ENCODE assay signal across 24 cellular contexts in the genomic region with DNA sequence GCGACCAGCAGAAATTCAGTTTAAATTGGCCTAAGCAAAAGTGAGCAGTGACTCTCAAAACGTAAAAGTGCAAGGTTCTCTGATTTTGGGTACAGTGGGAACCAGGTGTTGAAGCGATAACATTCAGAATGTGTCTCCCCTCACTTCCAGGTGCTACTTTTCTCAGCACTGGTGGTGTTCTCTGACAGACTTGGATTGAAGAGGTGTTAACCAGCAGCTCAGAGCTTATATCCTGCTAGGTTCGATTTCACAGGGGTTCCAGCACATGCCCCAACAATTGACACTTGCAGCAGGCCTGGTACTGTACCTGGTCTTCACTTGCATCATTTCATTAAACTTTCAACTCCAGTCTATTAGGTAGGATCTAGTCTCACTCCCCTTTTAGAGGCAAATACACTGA.
DNase-seq lines count a peak whose midpoint lies in the region; ATAC-seq and TF ChIP-seq lines count a peak whose summit lies in the region.
"Had no signal": no experiment of that assay in that cellular context is flagged by ENCODE, and none has a peak within 500 bp of the region (broad histone marks: within the 10 kb centered on the region; RNA-seq: fewer than 3 reads in every experiment).

No MANE protein-coding gene starts in this region.

- peaks cover 0 to 2% of the 10 kb centered on the region in 2 donors for H3K27me3 Mint-ChIP-seq in CD8-positive, alpha-beta memory T cell
- no peaks in the 10 kb centered on the region for H3K27me3 Mint-ChIP-seq in effector memory CD8-positive, alpha-beta T cell
- peaks cover 11 to 33% of the 10 kb centered on the region in 2 donors for H3K27me3 Mint-ChIP-seq in natural killer cell (ENCODE audit: low read depth in 2 of 2)
- H3K27me3 Mint-ChIP-seq in T-helper 2 cell treated with Interferon-gamma antibody and Interleukin-4, amounts not matched to agents 5 μg/mL and 100 μg/mL, for 36 hours (ENCODE audit: low read depth): no peaks in the 10 kb centered on the region
- H3K27me3 Mint-ChIP-seq: CD4-positive, alpha-beta memory T cell; CD4-positive, CD25-positive, alpha-beta regulatory T cell had no signal

- in situ Hi-C loops in GM23248 (cut with MboI): no loop called here

- no peaks in the 10 kb centered on the region for H3K9me3 Mint-ChIP-seq in CD8-positive, alpha-beta memory T cell
- H3K9me3 Mint-ChIP-seq in effector memory CD8-positive, alpha-beta T cell: peaks cover 0 to 2% of the 10 kb centered on the region in 2 donors
- no peaks in the 10 kb centered on the region for H3K9me3 Mint-ChIP-seq in natural killer cell
- peaks cover 6% of the 10 kb centered on the region for H3K9me3 Mint-ChIP-seq in T-helper 2 cell treated with Interferon-gamma antibody and Interleukin-4, amounts not matched to agents 5 μg/mL and 100 μg/mL, for 36 hours
- H3K9me3 Mint-ChIP-seq: CD4-positive, alpha-beta memory T cell had no signal

- H4K20me1 ChIP-seq in GM23248 (ENCODE audit: insufficient read depth): no peaks in the 10 kb centered on the region
- no peaks in the 10 kb centered on the region for H4K20me1 ChIP-seq in OCI-LY7 (ENCODE audit: insufficient read depth, low read length)
- H4K20me1 ChIP-seq: BLaER1 had no signal

- CTCF ChIA-PET in CD8-positive, alpha-beta memory T cell (lab: Charles Lee): no interaction called here
- CTCF ChIA-PET in OCI-LY7 (lab: Charles Lee; ENCODE audit: unreplicated experiment): no interaction called here

- TF ChIP-seq CTCF in natural killer cell (IDR thresholded peaks at IDR 0.05): no peak
- no peak for TF ChIP-seq CTCF in OCI-LY7 (conservative IDR thresholded peaks at IDR 0.05; ENCODE audit: low read length)

- H3K4me3 ChIP-seq in CD8-positive, alpha-beta memory T cell (ENCODE audit: low read length): no peak overlapping the region
- H3K4me3 ChIP-seq in GM23248: no peak overlapping the region
- no peak overlapping the region for H3K4me3 ChIP-seq in OCI-LY7 (ENCODE audit: low read depth, low read length, poor library complexity, severe bottlenecking)
- H3K4me3 ChIP-seq: BLaER1, GM12878 had no signal

- no peaks in the 10 kb centered on the region for H3F3A ChIP-seq in GM23248 (ENCODE audit: insufficient read depth)

- no peak for DNase-seq in CD8-positive, alpha-beta memory T cell
- DNase-seq in effector memory CD8-positive, alpha-beta T cell: peak in 2 of 3 experiments; percentile 4 to 25
- no peak for DNase-seq in natural killer cell
- DNase-seq in GM23248: no peak
- DNase-seq in T-helper 2 cell treated with Interferon-gamma antibody and Interleukin-4, amounts not matched to agents 5 μg/mL and 100 μg/mL, for 36 hours (ENCODE audit: low spot score): no peak
- no peak for DNase-seq in OCI-LY7 (ENCODE audit: low spot score)
- DNase-seq: 8988T; ACHN; BE2C; C1 segment of cervical spinal cord; CD4-positive, alpha-beta memory T cell; CD4-positive, CD25-positive, alpha-beta regulatory T cell; COR-L47; DMS 273 treated with DMSO at 0.1 percent for 48 hours; DMS153; DMS53; DMS79; DND-41; EL; GDM1 had no signal

- peak; percentile 88 for ATAC-seq in effector memory CD8-positive, alpha-beta T cell (replicated peaks)
- ATAC-seq in natural killer cell (peak; percentile 53 to 93 (median 72)), HG03097 (IDR thresholded peaks at IDR 0.05; ENCODE audit: low FRiP score, unreplicated experiment) (no peak)
- ATAC-seq: GM12878 had no signal

- H3K4me1 ChIP-seq in CD8-positive, alpha-beta memory T cell (ENCODE audit: insufficient read depth, low read length): no peaks in the 10 kb centered on the region
- H3K4me1 ChIP-seq in GM23248 (ENCODE audit: insufficient read depth) (no peaks in the 10 kb centered on the region), OCI-LY7 (ENCODE audit: insufficient read depth, low read length, poor library complexity, severe bottlenecking) (no peaks in the 10 kb centered on the region)
- H3K4me1 ChIP-seq: BE2C, BLaER1 had no signal

- peaks cover 20 to 24% (median 21%) of the 10 kb centered on the region in 3 donors for H3K4me1 Mint-ChIP-seq in CD8-positive, alpha-beta memory T cell
- peaks cover 19 to 23% of the 10 kb centered on the region in 2 donors for H3K4me1 Mint-ChIP-seq in effector memory CD8-positive, alpha-beta T cell (ENCODE audit: low read depth in 2 of 2)
- H3K4me1 Mint-ChIP-seq in natural killer cell: peaks cover 16 to 27% of the 10 kb centered on the region in 2 donors
- peaks cover 6% of the 10 kb centered on the region for H3K4me1 Mint-ChIP-seq in T-helper 2 cell treated with Interferon-gamma antibody and Interleukin-4, amounts not matched to agents 5 μg/mL and 100 μg/mL, for 36 hours (ENCODE audit: low read depth)
- H3K4me1 Mint-ChIP-seq: CD14-positive monocyte had no signal

- no peaks in the 10 kb centered on the region for H3K9me3 ChIP-seq in CD8-positive, alpha-beta memory T cell (ENCODE audit: low read length)
- H3K9me3 ChIP-seq in GM23248 (ENCODE audit: low read depth) (no peaks in the 10 kb centered on the region), OCI-LY7 (ENCODE audit: low read length) (no peaks in the 10 kb centered on the region)
- H3K9me3 ChIP-seq: BE2C, BLaER1 had no signal

- no peak overlapping the region for H3K9ac ChIP-seq in GM23248
- H3K9ac ChIP-seq: BLaER1 had no signal

- intact Hi-C loops in natural killer cell (cut with micrococcal nuclease): no loop called here
- intact Hi-C loops in OCI-LY7 (cut with micrococcal nuclease; ENCODE audit: unreplicated experiment): no loop called here

- H3K4me3 Mint-ChIP-seq in CD8-positive, alpha-beta memory T cell: peak overlapping the region in 1 of 7 donors; percentile 60
- no peak overlapping the region for H3K4me3 Mint-ChIP-seq in effector memory CD8-positive, alpha-beta T cell
- H3K4me3 Mint-ChIP-seq in natural killer cell: no peak overlapping the region
- H3K4me3 Mint-ChIP-seq in T-helper 2 cell treated with Interferon-gamma antibody and Interleukin-4, amounts not matched to agents 5 μg/mL and 100 μg/mL, for 36 hours: no peak overlapping the region
- H3K4me3 Mint-ChIP-seq: CD14-positive monocyte; CD4-positive, alpha-beta memory T cell; CD4-positive, CD25-positive, alpha-beta regulatory T cell had no signal

- H3K27ac ChIP-seq in CD8-positive, alpha-beta memory T cell (ENCODE audit: low read depth, low read length): no peak overlapping the region
- no peak overlapping the region for H3K27ac ChIP-seq in GM23248
- H3K27ac ChIP-seq in OCI-LY7 (ENCODE audit: low read depth, low read length, poor library complexity, severe bottlenecking): no peak overlapping the region
- H3K27ac ChIP-seq: BLaER1 had no signal

- 23 to 29% methylated on average over 4 of the region's 4 CpGs for WGBS in GM23248 (ENCODE audit: low coverage in 1 of 2, low lambda C conversion rate in 2 of 2, missing lambda C conversion rate in 2 of 2), 2 experiments

- peaks cover 5 to 18% (median 13%) of the 10 kb centered on the region in 3 donors for H3K36me3 Mint-ChIP-seq in CD8-positive, alpha-beta memory T cell
- no peaks in the 10 kb centered on the region for H3K36me3 Mint-ChIP-seq in effector memory CD8-positive, alpha-beta T cell (ENCODE audit: insufficient read depth)
- H3K36me3 Mint-ChIP-seq in natural killer cell: no peaks in the 10 kb centered on the region
- peaks cover 49% of the 10 kb centered on the region for H3K36me3 Mint-ChIP-seq in T-helper 2 cell treated with Interferon-gamma antibody and Interleukin-4, amounts not matched to agents 5 μg/mL and 100 μg/mL, for 36 hours (ENCODE audit: low read depth)
- H3K36me3 Mint-ChIP-seq: CD14-positive monocyte had no signal

- H3K79me2 ChIP-seq in GM23248 (ENCODE audit: insufficient read depth) (no peaks in the 10 kb centered on the region), OCI-LY7 (ENCODE audit: insufficient read depth, low read depth, low read length) (no peaks in the 10 kb centered on the region)

- POLR2A ChIA-PET in CD8-positive, alpha-beta memory T cell (lab: Charles Lee): no interaction called here
- POLR2A ChIA-PET in OCI-LY7 (lab: Charles Lee): no interaction called here

- H3K36me3 ChIP-seq in CD8-positive, alpha-beta memory T cell (ENCODE audit: insufficient read depth, low read length): no peaks in the 10 kb centered on the region
- no peaks in the 10 kb centered on the region for H3K36me3 ChIP-seq in GM23248 (ENCODE audit: low read depth)
- H3K36me3 ChIP-seq in OCI-LY7 (ENCODE audit: insufficient read depth, low read length): no peaks in the 10 kb centered on the region
- H3K36me3 ChIP-seq: BE2C, BLaER1 had no signal

- H3K27me3 ChIP-seq in CD8-positive, alpha-beta memory T cell (ENCODE audit: insufficient read depth, low read length, poor library complexity, severe bottlenecking): no peaks in the 10 kb centered on the region
- no peaks in the 10 kb centered on the region for H3K27me3 ChIP-seq in GM23248 (replicated peaks; ENCODE audit: insufficient read depth)
- H3K27me3 ChIP-seq: BE2C, BLaER1 had no signal

- BruUV-seq in OCI-LY7 (replicated peaks; lab: Mats Ljungman, UMichigan): no TSS peak

- no peak overlapping the region for H2AFZ ChIP-seq in GM23248
- no peak overlapping the region for H2AFZ ChIP-seq in OCI-LY7 (ENCODE audit: low read length)

- H3K4me2 ChIP-seq in GM23248 (ENCODE audit: unreplicated experiment) (no peak overlapping the region), OCI-LY7 (ENCODE audit: low read length) (no peak overlapping the region)
- H3K4me2 ChIP-seq: BLaER1 had no signal

- no peaks in the 10 kb centered on the region for H3K9me2 ChIP-seq in GM23248 (ENCODE audit: insufficient read depth)
- H3K9me2 ChIP-seq in OCI-LY7 (ENCODE audit: insufficient read depth, low read length): no peaks in the 10 kb centered on the region

- H3K27ac Mint-ChIP-seq in CD8-positive, alpha-beta memory T cell: peak overlapping the region in 5 of 8 donors; percentile 18 to 91 (median 27)
- peak overlapping the region in 1 of 2 donors; percentile 77 for H3K27ac Mint-ChIP-seq in effector memory CD8-positive, alpha-beta T cell
- H3K27ac Mint-ChIP-seq in natural killer cell: peak overlapping the region in 1 of 2 donors; percentile 18
- H3K27ac Mint-ChIP-seq in T-helper 2 cell treated with Interferon-gamma antibody and Interleukin-4, amounts not matched to agents 5 μg/mL and 100 μg/mL, for 36 hours: no peak overlapping the region
- H3K27ac Mint-ChIP-seq: CD14-positive monocyte had no signal

Comparison
In these comparisons a context has a peak if more than half of its experiments do, and no peak if none do; other contexts are left out.
1. DNase-seq: peak in effector memory CD8-positive, alpha-beta T cell (2 of 3); none in CD8-positive, alpha-beta memory T cell (0 of 5), natural killer cell (single experiment), GM23248 (single experiment), T-helper 2 cell treated with Interferon-gamma antibody and Interleukin-4, amounts not matched to agents 5 μg/mL and 100 μg/mL, for 36 hours (single experiment) and OCI-LY7 (single experiment).